Comparison of ENCODE assay signal across 38 cellular contexts in the genomic region with DNA sequence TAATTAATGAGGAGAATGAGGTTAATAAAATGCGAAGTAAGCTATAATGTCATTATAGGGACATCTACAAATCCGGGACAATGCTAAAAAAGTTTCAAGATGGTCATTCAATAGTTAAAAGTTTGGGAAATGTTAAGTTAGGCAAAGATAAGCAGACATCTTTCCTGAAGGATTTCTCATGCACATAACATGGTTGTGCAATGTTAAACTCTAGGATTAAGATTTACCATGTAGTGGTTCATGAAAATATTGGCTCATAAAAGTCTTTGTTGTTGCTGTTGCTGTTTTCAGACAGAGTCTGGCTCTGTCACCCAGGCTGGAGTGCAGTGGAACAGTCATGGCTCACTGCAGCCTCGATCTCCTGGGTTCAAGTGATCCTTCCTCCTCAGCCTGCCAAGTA.
"Had no signal": no experiment of that assay in that cellular context is flagged by ENCODE, and none has a peak within 500 bp of the region (broad histone marks: within the 10 kb centered on the region; RNA-seq: fewer than 3 reads in every experiment).

No MANE protein-coding gene starts in this region.

- FAIRE-seq: astrocyte, TTC549 had no signal

- H3K4me3 ChIP-seq: body of pancreas, breast epithelium had no signal

- H3K27ac ChIP-seq: body of pancreas, brain microvascular endothelial cell, breast epithelium, VCaP had no signal

- H3K36me3 Mint-ChIP-seq: activated CD4-positive, alpha-beta memory T cell treated with anti-CD3 and anti-CD28 coated beads for 36 hours; activated naive CD4-positive, alpha-beta T cell treated with anti-CD3 and anti-CD28 coated beads, Interleukin-2, amount 50 U/mL, for 72 hours; activated naive CD8-positive, alpha-beta T cell treated with anti-CD3 and anti-CD28 coated beads for 36 hours had no signal

- H3K27ac Mint-ChIP-seq: activated B cell treated with CpG ODN at 0.5 μM for 24 hours; activated CD4-positive, alpha-beta memory T cell treated with anti-CD3 and anti-CD28 coated beads for 36 hours; activated CD4-positive, alpha-beta T cell treated with anti-CD3 and anti-CD28 coated beads, Interleukin-2, amount 10 ng/mL, durations not matched to agents 24 days and 14 days; activated CD8-positive, alpha-beta T cell treated with anti-CD3 and anti-CD28 coated beads for 36 hours; activated naive CD4-positive, alpha-beta T cell treated with anti-CD3 and anti-CD28 coated beads for 36 hours; activated naive CD4-positive, alpha-beta T cell treated with anti-CD3 and anti-CD28 coated beads, Interleukin-2, amount 50 U/mL, for 72 hours; activated naive CD8-positive, alpha-beta T cell treated with anti-CD3 and anti-CD28 coated beads for 36 hours; activated T-cell treated with anti-CD3 and anti-CD28 coated beads, Interleukin-2, amount 50 U/mL, for 72 hours; activated T-helper 1 cell treated with anti-CD3 and anti-CD28 coated beads, Interleukin-12 subunit alpha, Interleukin-12 subunit beta, Interleukin-2, Interleukin-4 antibody, amounts not matched to agents 30 ng/mL and 10 ng/mL and 1 ng/mL, durations not matched to agents 14 hours and 24 hours and 36 hours; activated T-helper 17 cell treated with anti-CD3 and anti-CD28 coated beads, Interleukin-2, amount 50 U/mL, for 72 hours; T-helper 1 cell treated with Interleukin-12 subunit alpha and Interleukin-12 subunit beta and Interleukin-4 antibody, amounts not matched to agents 30 μg/mL and 1 μg/mL, for 36 hours; T-helper 2 cell treated with Interferon-gamma antibody and Interleukin-4, amounts not matched to agents 5 μg/mL and 100 μg/mL, for 36 hours had no signal

- H3K27me3 Mint-ChIP-seq: activated B cell treated with CpG ODN at 0.5 μM for 24 hours; activated CD4-positive, alpha-beta memory T cell treated with anti-CD3 and anti-CD28 coated beads for 36 hours; activated CD4-positive, alpha-beta T cell treated with anti-CD3 and anti-CD28 coated beads, Interleukin-2, amount 10 ng/mL, durations not matched to agents 24 days and 14 days; activated CD8-positive, alpha-beta T cell treated with anti-CD3 and anti-CD28 coated beads for 36 hours; activated naive CD8-positive, alpha-beta T cell treated with anti-CD3 and anti-CD28 coated beads for 36 hours; activated T-helper 17 cell treated with anti-CD3 and anti-CD28 coated beads, Interleukin-2, amount 50 U/mL, for 72 hours; central memory CD8-positive, alpha-beta T cell had no signal

- H3K9me3 ChIP-seq: body of pancreas, breast epithelium had no signal

- H3K27me3 ChIP-seq: body of pancreas, brain microvascular endothelial cell, breast epithelium had no signal

- ATAC-seq: activated CD8-positive, alpha-beta T cell treated with anti-CD3 and anti-CD28 coated beads for 36 hours; activated naive CD4-positive, alpha-beta T cell treated with anti-CD3 and anti-CD28 coated beads, Interleukin-2, amount 50 U/mL, for 72 hours; activated T-cell treated with anti-CD3 and anti-CD28 coated beads, Interleukin-2, amount 50 U/mL, for 4 hours; activated T-cell treated with anti-CD3 and anti-CD28 coated beads, Interleukin-2, amount 50 U/mL, for 72 hours; activated T-helper 17 cell treated with anti-CD3 and anti-CD28 coated beads, Interleukin-2, amount 50 U/mL, for 72 hours; body of pancreas had no signal

- DNase-seq: activated B cell treated with CpG ODN at 0.5 μM for 24 hours; activated CD4-positive, alpha-beta memory T cell treated with anti-CD3 and anti-CD28 coated beads for 36 hours; activated CD4-positive, alpha-beta T cell treated with anti-CD3 and anti-CD28 coated beads for 4 hours; activated CD4-positive, alpha-beta T cell treated with anti-CD3 and anti-CD28 coated beads, Interleukin-2, amount 10 ng/mL, durations not matched to agents 24 days and 14 days; activated CD4-positive, alpha-beta T cell treated with anti-CD3 and anti-CD28 coated beads, Interleukin-2, amount 50 U/mL, for 1 hour; activated CD4-positive, alpha-beta T cell treated with anti-CD3 and anti-CD28 coated beads, Interleukin-2, amount 50 U/mL, for 4 hours; activated CD4-positive, CD25-positive, alpha-beta regulatory T cell treated with anti-CD3 and anti-CD28 coated beads, Interleukin-2, amount 50 U/mL, for 72 hours; activated CD8-positive, alpha-beta memory T cell treated with anti-CD3 and anti-CD28 coated beads, Interleukin-2, amount 50 U/mL, for 4 hours; activated CD8-positive, alpha-beta T cell treated with anti-CD3 and anti-CD28 coated beads for 36 hours; activated effector memory CD4-positive, alpha-beta T cell treated with anti-CD3 and anti-CD28 coated beads, Interleukin-2, amount 50 U/mL, for 16 hours; activated gamma-delta T cell treated with Interleukin-2 at 50 U/mL for 16 hours; activated naive CD4-positive, alpha-beta T cell; activated naive CD4-positive, alpha-beta T cell treated with anti-CD3 and anti-CD28 coated beads for 36 hours; activated naive CD4-positive, alpha-beta T cell treated with anti-CD3 and anti-CD28 coated beads, Interleukin-2, amount 50 U/mL, for 16 hours; activated naive CD8-positive, alpha-beta T cell treated with anti-CD3 and anti-CD28 coated beads for 36 hours; activated T-cell treated with anti-CD3 and anti-CD28 coated beads for 4 hours; activated T-cell treated with anti-CD3 and anti-CD28 coated beads, Interleukin-2, amount 50 U/mL, for 1 hour; activated T-cell treated with anti-CD3 and anti-CD28 coated beads, Interleukin-2, amount 50 U/mL, for 4 hours; activated T-cell treated with anti-CD3 and anti-CD28 coated beads, Interleukin-2, amount 50 U/mL, for 72 hours; amniotic stem cell; aorta; body of pancreas; brain microvascular endothelial cell; cerebellar nuclear complex; SW 1271; T-helper 1 cell; T-helper 2 cell; T-helper 9 cell had no signal

- H3K4me3 Mint-ChIP-seq: activated B cell treated with CpG ODN at 0.5 μM for 24 hours; activated CD4-positive, alpha-beta memory T cell treated with anti-CD3 and anti-CD28 coated beads for 36 hours; activated CD4-positive, alpha-beta T cell treated with anti-CD3 and anti-CD28 coated beads, Interleukin-2, amount 10 ng/mL, durations not matched to agents 24 days and 14 days; activated CD8-positive, alpha-beta T cell treated with anti-CD3 and anti-CD28 coated beads for 36 hours; activated naive CD4-positive, alpha-beta T cell treated with anti-CD3 and anti-CD28 coated beads for 36 hours; activated naive CD8-positive, alpha-beta T cell treated with anti-CD3 and anti-CD28 coated beads for 36 hours; activated T-cell treated with anti-CD3 and anti-CD28 coated beads, Interleukin-2, amount 50 U/mL, for 4 hours; activated T-cell treated with anti-CD3 and anti-CD28 coated beads, Interleukin-2, amount 50 U/mL, for 72 hours; activated T-helper 1 cell treated with anti-CD3 and anti-CD28 coated beads, Interleukin-12 subunit alpha, Interleukin-12 subunit beta, Interleukin-2, Interleukin-4 antibody, amounts not matched to agents 30 ng/mL and 10 ng/mL and 1 ng/mL, durations not matched to agents 14 hours and 24 hours and 36 hours; activated T-helper 17 cell treated with anti-CD3 and anti-CD28 coated beads, Interleukin-2, amount 50 U/mL, for 72 hours; central memory CD8-positive, alpha-beta T cell; T-helper 1 cell treated with Interleukin-12 subunit alpha and Interleukin-12 subunit beta and Interleukin-4 antibody, amounts not matched to agents 30 μg/mL and 1 μg/mL, for 36 hours; T-helper 2 cell treated with Interferon-gamma antibody and Interleukin-4, amounts not matched to agents 5 μg/mL and 100 μg/mL, for 36 hours had no signal

- H3K36me3 ChIP-seq: brain microvascular endothelial cell, breast epithelium had no signal

- H3K4me1 Mint-ChIP-seq: activated B cell treated with CpG ODN at 0.5 μM for 24 hours; activated CD4-positive, alpha-beta T cell treated with anti-CD3 and anti-CD28 coated beads, Interleukin-2, amount 10 ng/mL, durations not matched to agents 24 days and 14 days; activated naive CD8-positive, alpha-beta T cell treated with anti-CD3 and anti-CD28 coated beads for 36 hours; activated T-helper 17 cell treated with anti-CD3 and anti-CD28 coated beads, Interleukin-2, amount 50 U/mL, for 72 hours; central memory CD8-positive, alpha-beta T cell had no signal

- H3K4me1 ChIP-seq: body of pancreas, breast epithelium had no signal
